Comparison of ENCODE assay signal across 8 cellular contexts in genomic region chr17:45161288-45162021, GRCh38. TPM values are rescaled to one million over a fixed set of nuclear protein-coding genes. Genes with fewer than 3 reads are reported as not detected.
DNase-seq lines count a peak whose midpoint lies in the region; ATAC-seq and TF ChIP-seq lines count a peak whose summit lies in the region.

Gene HEXIM2 (plus strand): TSS chr17:45161875. CDS start chr17:45162794, 919 bp downstream.

- ATAC-seq in HG02884 (IDR thresholded peaks at IDR 0.05; ENCODE audit: unreplicated experiment), result peak; percentile 89
- peak; percentile 97 for ATAC-seq in left cardiac atrium
- peak; percentile 98 for ATAC-seq in upper lobe of left lung (ENCODE audit: low FRiP score in 2 of 2)

- H3K27me3 ChIP-seq in upper lobe of left lung, result no peaks in the 10 kb centered on the region

- DNase-seq in NCI-H146 treated with DMSO at 0.1 percent for 48 hours (lab: John Stamatoyannopoulos, UW; ENCODE audit: unreplicated experiment) (peak; percentile 99), T-helper 1 cell (peak; percentile 91 to 100 (median 96)), amniotic stem cell (lab: John Stamatoyannopoulos, UW) (peak; percentile 100), left cardiac atrium (peak; percentile 97), posterior cingulate gyrus (peak; percentile 97 to 100 (median 98)), upper lobe of left lung (peak; percentile 98 to 99)

- no peak for TF ChIP-seq CTCF in upper lobe of left lung (IDR thresholded peaks at IDR 0.05)

- H3K27ac ChIP-seq in upper lobe of left lung, result peak within 1 kb of the TSS; percentile 99 to 100 (median 100)

- peaks cover 37 to 46% (median 43%) of the 10 kb centered on the region in 4 donors for H3K4me1 ChIP-seq in upper lobe of left lung

- no peaks in the 10 kb centered on the region for H3K36me3 ChIP-seq in upper lobe of left lung

- intact Hi-C loops in left cardiac atrium (cut with DNase I) (loop anchor here in 1 of 2 donors (1.0 kb wide), 1 partner anchor 12 kb away; no protein-coding TSS in a partner anchor), posterior cingulate gyrus (cut with DNase I) (loop anchor here (1.0 kb wide), 1 partner anchor 13 kb away; the partner anchor contains the start of gene HEXIM1)

- H3K9me3 ChIP-seq in upper lobe of left lung, result no peaks in the 10 kb centered on the region

- peak within 1 kb of the TSS; percentile 34 to 75 (median 70) for H3K4me3 ChIP-seq in upper lobe of left lung

- TF ChIP-seq POLR2A in GM15510 (IDR thresholded peaks at IDR 0.05; ENCODE audit: borderline replicate concordance, extremely low read depth, insufficient read length), result peak; percentile 82
- TF ChIP-seq POLR2A in upper lobe of left lung (IDR thresholded peaks at IDR 0.05), result peak; percentile 82 to 98 (median 96)

- peak in 1 of 4 donors; percentile 77 for TF ChIP-seq EP300 in upper lobe of left lung (IDR thresholded peaks at IDR 0.05)

- WGBS in upper lobe of left lung, 2 donors, result 0 to 1% methylated on average over 27 to 53 of the region's 53 CpGs

RNA-seq across cellular contexts. Expression of gene HEXIM2, which starts in this region (rescaled TPM):
- total RNA-seq in left cardiac atrium (1 to 10 TPM; 4.2 to 4.4 TPM), upper lobe of left lung (10 to 100 TPM in 2 of 6 donors, 1 to 10 TPM in 4; 4.1 to 14.7 (median 9.3) TPM)

Comparison
In these comparisons a context has a peak if more than half of its experiments do, and no peak if none do; other contexts are left out.
1. Peak in every context shown above with its lines: DNase-seq, ATAC-seq, H3K4me3 ChIP-seq and H3K27ac ChIP-seq.